In the genomic region with DNA sequence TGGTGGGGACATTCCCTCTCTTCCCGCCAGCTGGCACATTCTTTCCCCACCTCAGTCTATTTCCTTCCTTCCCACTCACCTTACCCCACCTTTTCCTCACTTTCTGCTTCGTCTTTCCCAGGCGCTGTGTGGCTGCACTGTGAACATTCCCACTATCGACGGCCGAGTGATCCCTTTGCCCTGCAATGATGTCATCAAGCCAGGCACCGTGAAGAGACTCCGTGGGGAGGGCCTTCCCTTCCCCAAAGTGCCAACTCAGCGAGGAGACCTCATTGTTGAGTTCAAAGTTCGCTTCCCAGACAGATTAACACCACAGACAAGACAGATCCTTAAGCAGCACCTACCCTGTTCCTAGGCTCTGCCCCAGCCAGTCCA, we compare ENCODE assay signal across 2 cellular contexts.
TF ChIP-seq lines count a peak whose summit lies in the region.

No MANE protein-coding gene starts in this region.

TF ChIP-seq in SK-N-SH, 30 proteins besides CTCF, POLR2A, EP300 and RAD21 (continued from another document):
- TF ChIP-seq, protein P1, sequence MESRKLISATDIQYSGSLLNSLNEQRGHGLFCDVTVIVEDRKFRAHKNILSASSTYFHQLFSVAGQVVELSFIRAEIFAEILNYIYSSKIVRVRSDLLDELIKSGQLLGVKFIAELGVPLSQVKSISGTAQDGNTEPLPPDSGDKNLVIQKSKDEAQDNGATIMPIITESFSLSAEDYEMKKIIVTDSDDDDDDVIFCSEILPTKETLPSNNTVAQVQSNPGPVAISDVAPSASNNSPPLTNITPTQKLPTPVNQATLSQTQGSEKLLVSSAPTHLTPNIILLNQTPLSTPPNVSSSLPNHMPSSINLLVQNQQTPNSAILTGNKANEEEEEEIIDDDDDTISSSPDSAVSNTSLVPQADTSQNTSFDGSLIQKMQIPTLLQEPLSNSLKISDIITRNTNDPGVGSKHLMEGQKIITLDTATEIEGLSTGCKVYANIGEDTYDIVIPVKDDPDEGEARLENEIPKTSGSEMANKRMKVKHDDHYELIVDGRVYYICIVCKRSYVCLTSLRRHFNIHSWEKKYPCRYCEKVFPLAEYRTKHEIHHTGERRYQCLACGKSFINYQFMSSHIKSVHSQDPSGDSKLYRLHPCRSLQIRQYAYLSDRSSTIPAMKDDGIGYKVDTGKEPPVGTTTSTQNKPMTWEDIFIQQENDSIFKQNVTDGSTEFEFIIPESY (IDR thresholded peaks at IDR 0.05; ENCODE audit: borderline replicate concordance, low read depth), result no peak
- no peak for TF ChIP-seq FOSL2 (IDR thresholded peaks at IDR 0.05; ENCODE audit: borderline replicate concordance, low read depth)
- TF ChIP-seq FOXM1 (IDR thresholded peaks at IDR 0.05; ENCODE audit: low read depth), result no peak
- TF ChIP-seq, protein P2, sequence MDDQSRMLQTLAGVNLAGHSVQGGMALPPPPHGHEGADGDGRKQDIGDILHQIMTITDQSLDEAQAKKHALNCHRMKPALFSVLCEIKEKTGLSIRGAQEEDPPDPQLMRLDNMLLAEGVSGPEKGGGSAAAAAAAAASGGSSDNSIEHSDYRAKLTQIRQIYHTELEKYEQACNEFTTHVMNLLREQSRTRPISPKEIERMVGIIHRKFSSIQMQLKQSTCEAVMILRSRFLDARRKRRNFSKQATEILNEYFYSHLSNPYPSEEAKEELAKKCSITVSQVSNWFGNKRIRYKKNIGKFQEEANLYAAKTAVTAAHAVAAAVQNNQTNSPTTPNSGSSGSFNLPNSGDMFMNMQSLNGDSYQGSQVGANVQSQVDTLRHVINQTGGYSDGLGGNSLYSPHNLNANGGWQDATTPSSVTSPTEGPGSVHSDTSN (IDR thresholded peaks at IDR 0.05), result no peak
- TF ChIP-seq, protein P3, sequence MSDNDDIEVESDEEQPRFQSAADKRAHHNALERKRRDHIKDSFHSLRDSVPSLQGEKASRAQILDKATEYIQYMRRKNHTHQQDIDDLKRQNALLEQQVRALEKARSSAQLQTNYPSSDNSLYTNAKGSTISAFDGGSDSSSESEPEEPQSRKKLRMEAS (IDR thresholded peaks at IDR 0.05; ENCODE audit: low read depth), result no peak
- no peak for TF ChIP-seq NFIC (IDR thresholded peaks at IDR 0.05; ENCODE audit: borderline replicate concordance)
- TF ChIP-seq SMC3 (IDR thresholded peaks at IDR 0.05; ENCODE audit: low read depth, low read length), result no peak
- TF ChIP-seq, protein P4, sequence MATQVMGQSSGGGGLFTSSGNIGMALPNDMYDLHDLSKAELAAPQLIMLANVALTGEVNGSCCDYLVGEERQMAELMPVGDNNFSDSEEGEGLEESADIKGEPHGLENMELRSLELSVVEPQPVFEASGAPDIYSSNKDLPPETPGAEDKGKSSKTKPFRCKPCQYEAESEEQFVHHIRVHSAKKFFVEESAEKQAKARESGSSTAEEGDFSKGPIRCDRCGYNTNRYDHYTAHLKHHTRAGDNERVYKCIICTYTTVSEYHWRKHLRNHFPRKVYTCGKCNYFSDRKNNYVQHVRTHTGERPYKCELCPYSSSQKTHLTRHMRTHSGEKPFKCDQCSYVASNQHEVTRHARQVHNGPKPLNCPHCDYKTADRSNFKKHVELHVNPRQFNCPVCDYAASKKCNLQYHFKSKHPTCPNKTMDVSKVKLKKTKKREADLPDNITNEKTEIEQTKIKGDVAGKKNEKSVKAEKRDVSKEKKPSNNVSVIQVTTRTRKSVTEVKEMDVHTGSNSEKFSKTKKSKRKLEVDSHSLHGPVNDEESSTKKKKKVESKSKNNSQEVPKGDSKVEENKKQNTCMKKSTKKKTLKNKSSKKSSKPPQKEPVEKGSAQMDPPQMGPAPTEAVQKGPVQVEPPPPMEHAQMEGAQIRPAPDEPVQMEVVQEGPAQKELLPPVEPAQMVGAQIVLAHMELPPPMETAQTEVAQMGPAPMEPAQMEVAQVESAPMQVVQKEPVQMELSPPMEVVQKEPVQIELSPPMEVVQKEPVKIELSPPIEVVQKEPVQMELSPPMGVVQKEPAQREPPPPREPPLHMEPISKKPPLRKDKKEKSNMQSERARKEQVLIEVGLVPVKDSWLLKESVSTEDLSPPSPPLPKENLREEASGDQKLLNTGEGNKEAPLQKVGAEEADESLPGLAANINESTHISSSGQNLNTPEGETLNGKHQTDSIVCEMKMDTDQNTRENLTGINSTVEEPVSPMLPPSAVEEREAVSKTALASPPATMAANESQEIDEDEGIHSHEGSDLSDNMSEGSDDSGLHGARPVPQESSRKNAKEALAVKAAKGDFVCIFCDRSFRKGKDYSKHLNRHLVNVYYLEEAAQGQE (IDR thresholded peaks at IDR 0.05; ENCODE audit: low read depth, low read length), result no peak
TF ChIP-seq in SK-N-SH: peak in this region for 0.

TF ChIP-seq in HEK293T, 16 proteins besides CTCF, POLR2A, EP300 and RAD21 (continued from another document):
- TF ChIP-seq PKNOX1 (IDR thresholded peaks at IDR 0.05) (no peak), SUZ12 (IDR thresholded peaks at IDR 0.05) (no peak), FOXM1 (IDR thresholded peaks at IDR 0.05; ENCODE audit: borderline replicate concordance) (no peak), TARDBP (IDR thresholded peaks at IDR 0.05) (no peak), ZNF384 (IDR thresholded peaks at IDR 0.05) (no peak), CTBP1 (IDR thresholded peaks at IDR 0.05; ENCODE audit: borderline replicate concordance) (no peak), FOXA1 (IDR thresholded peaks at IDR 0.05) (no peak), ELF4 (IDR thresholded peaks at IDR 0.05) (no peak), HDGF (IDR thresholded peaks at IDR 0.05; ENCODE audit: borderline replicate concordance) (no peak), FOXK2 (IDR thresholded peaks at IDR 0.05) (no peak), SP1 (IDR thresholded peaks at IDR 0.05) (no peak)
